ENCODE assay signal across 26 cellular contexts in genomic region chr9:85471791-85472190, GRCh38.
"Had no signal": no experiment of that assay in that cellular context is flagged by ENCODE, and none has a peak within 500 bp of the region (broad histone marks: within the 10 kb centered on the region; RNA-seq: fewer than 3 reads in every experiment).

No MANE protein-coding gene starts in this region.

- H3K27me3 ChIP-seq: stomach, testis, thyroid gland, tibial artery, tibial nerve, transverse colon, upper lobe of left lung, upper lobe of right lung, uterus, vagina had no signal

- H3K9me3 ChIP-seq: suprapubic skin, testis, thoracic aorta, thyroid gland, tibial artery, transverse colon, upper lobe of right lung, uterus had no signal

- ATAC-seq: stimulated activated effector memory CD8-positive, alpha-beta T cell treated with anti-CD3 and anti-CD28 coated beads, Interleukin-12 subunit alpha, Interleukin-12 subunit beta, amount 100 ng/mL, for 72 hours; stimulated activated memory B cell treated with anti-CD40 and anti-IgM and Interleukin-4, amounts not matched to agents 10 μg/mL and 1 μg/mL and 100 μg/mL, for 72 hours; stimulated activated naive B cell treated with anti-CD40 and anti-IgM and Interleukin-4, amounts not matched to agents 10 μg/mL and 1 μg/mL and 100 μg/mL, for 72 hours; stimulated activated naive CD8-positive, alpha-beta T cell treated with anti-CD3 and anti-CD28 coated beads, Interleukin-15, amount 100 ng/mL, for 72 hours; stimulated activated naive CD8-positive, alpha-beta T cell treated with anti-CD3 and anti-CD28 coated beads, Interleukin-15, Interleukin-2, amounts not matched to agents 100 U/mL and 50 U/mL, for 24 hours; upper lobe of right lung had no signal

- H3K4me1 ChIP-seq: stomach, suprapubic skin, testis, thyroid gland, tibial artery, tibial nerve, transverse colon, upper lobe of left lung, upper lobe of right lung, uterus, vagina had no signal

- DNase-seq: stimulated activated CD4-positive, alpha-beta T cell treated with anti-CD3 and anti-CD28 coated beads, Interleukin-2, amount 100 ng/mL, for 48 hours; stimulated activated CD4-positive, alpha-beta T cell treated with anti-CD3 and anti-CD28 coated beads, Interleukin-4, amount 100 ng/mL, for 1 hour; stimulated activated CD4-positive, alpha-beta T cell treated with anti-CD3 and anti-CD28 coated beads, Interleukin-4, amount 100 ng/mL, for 24 hours; stimulated activated CD4-positive, alpha-beta T cell treated with anti-CD3 and anti-CD28 coated beads, Interleukin-4, amount 100 ng/mL, for 4 hours; stimulated activated CD8-positive, alpha-beta memory T cell treated with anti-CD3 and anti-CD28 coated beads, Interleukin-4, amount 100 ng/mL, for 48 hours; stimulated activated naive B cell treated with anti-CD40 and anti-IgM and Interleukin-4, amounts not matched to agents 10 μg/mL and 1 μg/mL and 100 μg/mL, for 72 hours; stimulated activated naive CD4-positive, alpha-beta T cell; stimulated activated naive CD4-positive, alpha-beta T cell treated with Interleukin-2 at 50 U/mL for 16 hours; stimulated activated naive CD8-positive, alpha-beta T cell treated with anti-CD3 and anti-CD28 coated beads, Interleukin-15, amount 100 ng/mL, for 72 hours; stimulated activated naive CD8-positive, alpha-beta T cell treated with anti-CD3 and anti-CD28 coated beads, Interleukin-15, Interleukin-2, amounts not matched to agents 100 U/mL and 50 U/mL, for 24 hours; stomach; substantia nigra; testis; thyroid gland; tibial artery; transverse colon; trophoblast cell; upper lobe of right lung; uterus had no signal

- H3K27ac ChIP-seq: stomach, suprapubic skin, testis, thoracic aorta, thyroid gland, tibial artery, tibial nerve, transverse colon, upper lobe of left lung, upper lobe of right lung, uterus, vagina had no signal

- H3K4me3 ChIP-seq: stomach, suprapubic skin, testis, thoracic aorta, thyroid gland, tibial artery, tibial nerve, transverse colon, upper lobe of left lung, upper lobe of right lung, uterus, vagina had no signal

- H3K36me3 ChIP-seq: stomach, suprapubic skin, thoracic aorta, thyroid gland, tibial artery, tibial nerve, transverse colon, upper lobe of left lung, upper lobe of right lung, uterus, vagina had no signal
